In genomic region chr12:22624573-22624907, GRCh38 we compare ENCODE assay signal across 8 cellular contexts. TPM values are rescaled to one million over a fixed set of nuclear protein-coding genes. Genes with fewer than 3 reads are reported as not detected.
A peak's percentile ranks its signal among the peaks of the same experiment; 100 is the strongest.
DNase-seq lines count a peak whose midpoint lies in the region; TF ChIP-seq lines count a peak whose summit lies in the region.

No MANE protein-coding gene starts in this region.

- TF ChIP-seq CTCF in LNCaP clone FGC (IDR thresholded peaks at IDR 0.05; ENCODE audit: control insufficient read depth, extremely low read depth, insufficient read depth): no peak
- TF ChIP-seq CTCF in choroid plexus epithelial cell (conservative IDR thresholded peaks at IDR 0.05; ENCODE audit: low read depth, low read length): no peak
- no peak for TF ChIP-seq CTCF in mesothelial cell of epicardium (IDR thresholded peaks at IDR 0.05; ENCODE audit: unreplicated experiment)

- peak; percentile 61 for DNase-seq in NCI-H1092 treated with DMSO at 0.1 percent for 48 hours (lab: John Stamatoyannopoulos, UW)
- no peak for DNase-seq in NCI-H1092 (lab: John Stamatoyannopoulos, UW)
- DNase-seq in LNCaP clone FGC (ENCODE audit: low read depth): no peak
- no peak for DNase-seq in choroid plexus epithelial cell (ENCODE audit: low read depth)
- DNase-seq in mesothelial cell of epicardium (ENCODE audit: low spot score in 2 of 2, unreplicated experiment in 2 of 2): no peak
- no peak for DNase-seq in RPMI8226
- DNase-seq in NCI-H2081 treated with DMSO at 0.1 percent for 48 hours (lab: John Stamatoyannopoulos, UW): no peak
- DNase-seq in HCEC 1CT: no peak

- peak overlapping the region; percentile 97 for H3K27ac Mint-ChIP-seq in mesothelial cell of epicardium

- peak overlapping the region; percentile 99 for H3K4me3 ChIP-seq in LNCaP clone FGC (ENCODE audit: low read depth, low read length)
- peak overlapping the region; percentile 90 for H3K4me3 ChIP-seq in choroid plexus epithelial cell (ENCODE audit: low read depth, low read length)

- H3K4me1 Mint-ChIP-seq in mesothelial cell of epicardium: peaks cover 39% of the 10 kb centered on the region

- peak overlapping the region; percentile 81 for H3K4me3 Mint-ChIP-seq in mesothelial cell of epicardium

- H3K36me3 Mint-ChIP-seq in mesothelial cell of epicardium: no peaks in the 10 kb centered on the region

- H3K27me3 Mint-ChIP-seq in mesothelial cell of epicardium (ENCODE audit: low read depth): peaks cover 3% of the 10 kb centered on the region

- H3K9me3 Mint-ChIP-seq in mesothelial cell of epicardium: no peaks in the 10 kb centered on the region

RNA-seq across cellular contexts. Expression of gene ETNK1, which starts 0.4 kb away (rescaled TPM):
- 99.4 to 106 TPM (median 105 TPM) in 3 replicates for total RNA-seq in mesothelial cell of epicardium
